In genomic region chr3:8488877-8489865, GRCh38 we compare ENCODE assay signal across 1 cellular context.
TF ChIP-seq lines count a peak whose summit lies in the region.

No MANE protein-coding gene starts in this region.

TF ChIP-seq in HepG2, 621 proteins besides CTCF, POLR2A, EP300 and RAD21 (continued from another document and continues in another):
- TF ChIP-seq CSRNP2 (CRISPR knock-in tag; conservative IDR thresholded peaks at IDR 0.05; ENCODE audit: low read depth): no peak
- no peak for TF ChIP-seq JDP2 (CRISPR knock-in tag; IDR thresholded peaks at IDR 0.05; ENCODE audit: borderline replicate concordance)
- TF ChIP-seq ZNF431 (CRISPR knock-in tag; IDR thresholded peaks at IDR 0.05; ENCODE audit: borderline replicate concordance, low read depth): no peak
- TF ChIP-seq ESRRA (CRISPR knock-in tag; IDR thresholded peaks at IDR 0.05; ENCODE audit: low read depth): no peak
- no peak for TF ChIP-seq ZNF276 (CRISPR knock-in tag; IDR thresholded peaks at IDR 0.05; ENCODE audit: low read depth)
- peak; percentile 55; the same call in 1 of the 2 replicates for TF ChIP-seq HMG20A (CRISPR knock-in tag; IDR thresholded peaks at IDR 0.05; ENCODE audit: borderline replicate concordance)
- no peak for TF ChIP-seq ZBTB44 (CRISPR knock-in tag; IDR thresholded peaks at IDR 0.05)
- no peak for TF ChIP-seq IKZF1 (IDR thresholded peaks at IDR 0.05)
- no peak for TF ChIP-seq MAFG (CRISPR knock-in tag; IDR thresholded peaks at IDR 0.05)
- TF ChIP-seq ZNF263 (CRISPR knock-in tag; IDR thresholded peaks at IDR 0.05): no peak
- no peak for TF ChIP-seq SOX6 (IDR thresholded peaks at IDR 0.05)
- peak; percentile 67 for TF ChIP-seq SOX6 (CRISPR knock-in tag; IDR thresholded peaks at IDR 0.05)
- no peak for TF ChIP-seq SMAD3 (CRISPR knock-in tag; IDR thresholded peaks at IDR 0.05)
- TF ChIP-seq ZNF790 (CRISPR knock-in tag; IDR thresholded peaks at IDR 0.05; ENCODE audit: borderline replicate concordance): no peak
- TF ChIP-seq SIX1 (CRISPR knock-in tag; IDR thresholded peaks at IDR 0.05; ENCODE audit: borderline replicate concordance): peak; percentile 44; the same call in 1 of the 2 replicates
- no peak for TF ChIP-seq SP140L (CRISPR knock-in tag; IDR thresholded peaks at IDR 0.05; ENCODE audit: borderline replicate concordance)
- TF ChIP-seq ZFP36L2 (CRISPR knock-in tag; IDR thresholded peaks at IDR 0.05): no peak
- TF ChIP-seq ZMYM2 (CRISPR knock-in tag; IDR thresholded peaks at IDR 0.05): 0 out of 2 replicates have a peak, but pooled peaks have one; percentile 57
- no peak for TF ChIP-seq HNRNPUL1 (IDR thresholded peaks at IDR 0.05; ENCODE audit: low read depth, low read length)
- TF ChIP-seq ZFP62 (CRISPR knock-in tag; IDR thresholded peaks at IDR 0.05): no peak
- no peak for TF ChIP-seq RARG (CRISPR knock-in tag; IDR thresholded peaks at IDR 0.05; ENCODE audit: low read depth)
- peak; percentile 67 for TF ChIP-seq SOX13 (IDR thresholded peaks at IDR 0.05)
- peak in 1 of 2 experiments; percentile 96; a peak in 2 of 4 replicates for TF ChIP-seq SOX13 (CRISPR knock-in tag; conservative IDR thresholded peaks at IDR 0.05 in 1 of 2, IDR thresholded peaks at IDR 0.05 in 1 of 2)
- TF ChIP-seq FOSL2 (CRISPR knock-in tag; IDR thresholded peaks at IDR 0.05): no peak
- no peak for TF ChIP-seq NFKBIZ (CRISPR knock-in tag; IDR thresholded peaks at IDR 0.05)
- no peak for TF ChIP-seq POLR2AphosphoS2 (IDR thresholded peaks at IDR 0.05; ENCODE audit: low read depth, low read length)
- no peak for TF ChIP-seq THRA (CRISPR knock-in tag; IDR thresholded peaks at IDR 0.05; ENCODE audit: borderline replicate concordance)
- TF ChIP-seq GATAD1 (CRISPR knock-in tag; IDR thresholded peaks at IDR 0.05): no peak
- TF ChIP-seq TARDBP (CRISPR knock-in tag; IDR thresholded peaks at IDR 0.05): no peak
- TF ChIP-seq ZIK1 (CRISPR knock-in tag; IDR thresholded peaks at IDR 0.05; ENCODE audit: borderline replicate concordance, low read depth): no peak
- TF ChIP-seq ZNF7 (CRISPR knock-in tag; IDR thresholded peaks at IDR 0.05): peak; percentile 34; the same call in 1 of the 2 replicates
- TF ChIP-seq ZUFSP (CRISPR knock-in tag; IDR thresholded peaks at IDR 0.05; ENCODE audit: borderline replicate concordance): no peak
- no peak for TF ChIP-seq ZNF878 (CRISPR knock-in tag; IDR thresholded peaks at IDR 0.05)
- 0 out of 2 replicates have a peak, but pooled peaks have one; percentile 11 for TF ChIP-seq ARID3A (IDR thresholded peaks at IDR 0.05; ENCODE audit: low read depth, low read length)
- TF ChIP-seq KDM1A (CRISPR knock-in tag; IDR thresholded peaks at IDR 0.05): peak; percentile 90; the same call in 1 of the 2 replicates
- peak; percentile 73 for TF ChIP-seq BCL6 (CRISPR knock-in tag; IDR thresholded peaks at IDR 0.05)
- TF ChIP-seq CHD2 (IDR thresholded peaks at IDR 0.05; ENCODE audit: low read depth, low read length): no peak
- TF ChIP-seq AGO2 (optimal IDR thresholded peaks at IDR 0.05; ENCODE audit: low read depth, low read length): no peak
- 0 out of 2 replicates have a peak, but pooled peaks have one; percentile 36 for TF ChIP-seq ZMYM3 (CRISPR knock-in tag; IDR thresholded peaks at IDR 0.05)
- peak; percentile 90; the same call in 1 of the 2 replicates for TF ChIP-seq SOX5 (CRISPR knock-in tag; IDR thresholded peaks at IDR 0.05; ENCODE audit: borderline replicate concordance)
- no peak for TF ChIP-seq NCOA2 (CRISPR knock-in tag; IDR thresholded peaks at IDR 0.05)
- no peak for TF ChIP-seq MEIS2 (CRISPR knock-in tag; IDR thresholded peaks at IDR 0.05)
- peak; percentile 93 for TF ChIP-seq ZNF629 (CRISPR knock-in tag; conservative IDR thresholded peaks at IDR 0.05)
- no peak for TF ChIP-seq SMC3 (IDR thresholded peaks at IDR 0.05; ENCODE audit: low read length)
- TF ChIP-seq ARID5B (CRISPR knock-in tag; IDR thresholded peaks at IDR 0.05): peak; percentile 52; the same call in 1 of the 2 replicates
- TF ChIP-seq ZNF749 (CRISPR knock-in tag; IDR thresholded peaks at IDR 0.05; ENCODE audit: borderline replicate concordance): no peak
- TF ChIP-seq CHD4 (IDR thresholded peaks at IDR 0.05; ENCODE audit: borderline replicate concordance, low read length): peak; percentile 90; the same call in 1 of the 2 replicates
- TF ChIP-seq JARID2 (CRISPR knock-in tag; IDR thresholded peaks at IDR 0.05; ENCODE audit: insufficient replicate concordance): no peak
- TF ChIP-seq ARNTL (CRISPR knock-in tag; IDR thresholded peaks at IDR 0.05): no peak
- no peak for TF ChIP-seq ZNF75D (CRISPR knock-in tag; IDR thresholded peaks at IDR 0.05; ENCODE audit: borderline replicate concordance)
- no peak for TF ChIP-seq ATF4 (CRISPR knock-in tag; IDR thresholded peaks at IDR 0.05)
- TF ChIP-seq ATF6 (CRISPR knock-in tag; conservative IDR thresholded peaks at IDR 0.05): no peak
